In genomic region chr1:117782056-117782455, GRCh38 we compare ENCODE assay signal across 19 cellular contexts.
"Had no signal": no experiment of that assay in that cellular context is flagged by ENCODE, and none has a peak within 500 bp of the region (broad histone marks: within the 10 kb centered on the region; RNA-seq: fewer than 3 reads in every experiment).

No MANE protein-coding gene starts in this region.

- H3K27me3 ChIP-seq: right lobe of liver, testis, upper lobe of right lung had no signal

- DNase-seq: activated CD4-positive, alpha-beta T cell treated with anti-CD3 and anti-CD28 coated beads, Interleukin-2, amount 50 U/mL, for 1 hour; activated naive CD4-positive, alpha-beta T cell treated with Interleukin-2 at 50 U/mL for 16 hours; activated naive CD8-positive, alpha-beta T cell treated with anti-CD3 and anti-CD28 coated beads, Interleukin-2, amount 50 U/mL, for 24 hours; activated T-cell treated with anti-CD3 and anti-CD28 coated beads for 4 hours; aorta; cerebellar nuclear complex; effector CD8-positive, alpha-beta T cell; foreskin keratinocyte; occipital lobe; right lobe of liver; spleen; stimulated activated naive CD8-positive, alpha-beta T cell treated with anti-CD3 and anti-CD28 coated beads, Interleukin-15, amount 100 ng/mL, for 72 hours; testis; upper lobe of right lung had no signal

- H3K27ac ChIP-seq: foreskin keratinocyte, prostate gland, right lobe of liver, spleen, testis, upper lobe of right lung had no signal

- H3K4me3 Mint-ChIP-seq: activated naive CD8-positive, alpha-beta T cell treated with anti-CD3 and anti-CD28 coated beads, Interleukin-2, amount 50 U/mL, for 24 hours; activated T-helper 17 cell treated with anti-CD3 and anti-CD28 coated beads, Interleukin-2, amount 50 U/mL, for 72 hours; natural killer cell treated with Interleukin-12 subunit alpha and Interleukin-12 subunit beta and Interleukin-15 and Interleukin-18, amount 100 ng/mL, for 72 hours; stimulated activated naive CD8-positive, alpha-beta T cell treated with anti-CD3 and anti-CD28 coated beads, Interleukin-15, amount 100 ng/mL, for 72 hours had no signal

- H3K27me3 Mint-ChIP-seq: activated T-helper 17 cell treated with anti-CD3 and anti-CD28 coated beads, Interleukin-2, amount 50 U/mL, for 72 hours had no signal

- H3K4me1 Mint-ChIP-seq: stimulated activated naive CD8-positive, alpha-beta T cell treated with anti-CD3 and anti-CD28 coated beads, Interleukin-15, amount 100 ng/mL, for 72 hours had no signal

- H3K36me3 ChIP-seq: prostate gland, right lobe of liver, spleen, upper lobe of right lung had no signal

- H3K9me3 Mint-ChIP-seq: activated naive CD8-positive, alpha-beta T cell treated with anti-CD3 and anti-CD28 coated beads, Interleukin-2, amount 50 U/mL, for 24 hours; activated T-helper 17 cell treated with anti-CD3 and anti-CD28 coated beads, Interleukin-2, amount 50 U/mL, for 72 hours; natural killer cell treated with Interleukin-12 subunit alpha and Interleukin-12 subunit beta and Interleukin-15 and Interleukin-18, amount 100 ng/mL, for 72 hours; stimulated activated naive CD8-positive, alpha-beta T cell treated with anti-CD3 and anti-CD28 coated beads, Interleukin-15, amount 100 ng/mL, for 72 hours had no signal

- H3K4me1 ChIP-seq: foreskin keratinocyte, prostate gland, right lobe of liver, spleen, testis, upper lobe of right lung had no signal

- H3K36me3 Mint-ChIP-seq: natural killer cell treated with Interleukin-12 subunit alpha and Interleukin-12 subunit beta and Interleukin-15 and Interleukin-18, amount 100 ng/mL, for 72 hours had no signal

- H3K27ac Mint-ChIP-seq: activated naive CD8-positive, alpha-beta T cell treated with anti-CD3 and anti-CD28 coated beads, Interleukin-2, amount 50 U/mL, for 24 hours; activated T-helper 17 cell treated with anti-CD3 and anti-CD28 coated beads, Interleukin-2, amount 50 U/mL, for 72 hours; natural killer cell treated with Interleukin-12 subunit alpha and Interleukin-12 subunit beta and Interleukin-15 and Interleukin-18, amount 100 ng/mL, for 72 hours; stimulated activated naive CD8-positive, alpha-beta T cell treated with anti-CD3 and anti-CD28 coated beads, Interleukin-15, amount 100 ng/mL, for 72 hours had no signal

- H3K4me3 ChIP-seq: prostate gland, right lobe of liver, spleen, testis, upper lobe of right lung had no signal

- ATAC-seq: activated CD4-positive, CD25-positive, alpha-beta regulatory T cell treated with anti-CD3 and anti-CD28 coated beads, Interleukin-2, amount 50 U/mL, for 24 hours; activated naive CD8-positive, alpha-beta T cell treated with anti-CD3 and anti-CD28 coated beads, Interleukin-2, amount 50 U/mL, for 24 hours; activated T-helper 17 cell treated with anti-CD3 and anti-CD28 coated beads, Interleukin-2, amount 50 U/mL, for 72 hours; foreskin keratinocyte; left lobe of liver; natural killer cell treated with Interleukin-12 subunit alpha and Interleukin-12 subunit beta and Interleukin-15 and Interleukin-18, amount 100 ng/mL, for 72 hours; right lobe of liver; stimulated activated naive CD8-positive, alpha-beta T cell treated with anti-CD3 and anti-CD28 coated beads, Interleukin-15, amount 100 ng/mL, for 72 hours; upper lobe of right lung had no signal

- H3K9me3 ChIP-seq: prostate gland, right lobe of liver, spleen, testis, upper lobe of right lung had no signal
